In the genomic region with DNA sequence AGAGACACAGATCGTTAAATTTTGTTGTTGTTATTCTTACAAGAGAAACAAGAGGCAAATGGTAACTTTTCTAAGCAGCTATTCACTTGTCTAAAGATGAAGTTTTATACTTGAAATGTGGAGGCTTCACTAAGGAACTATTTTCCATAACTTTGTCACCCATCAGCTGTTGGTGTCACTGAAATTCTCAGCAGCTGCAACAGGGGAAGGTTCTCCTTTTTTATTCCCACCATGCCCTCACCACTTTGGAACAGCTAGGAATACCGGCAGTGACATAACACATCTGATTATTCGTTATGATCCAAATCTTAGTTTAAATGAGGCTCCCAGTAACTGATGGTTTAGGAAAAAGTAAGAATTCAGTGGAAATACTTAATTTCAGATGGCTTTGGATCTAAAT, we compare ENCODE assay signal across 16 cellular contexts.
"Had no signal": no experiment of that assay in that cellular context is flagged by ENCODE, and none has a peak within 500 bp of the region (broad histone marks: within the 10 kb centered on the region; RNA-seq: fewer than 3 reads in every experiment).

No MANE protein-coding gene starts in this region.

- DNase-seq: activated CD4-positive, alpha-beta memory T cell treated with anti-CD3 and anti-CD28 coated beads, Interleukin-2, amount 10 ng/mL, durations not matched to agents 7 days and 5 days; activated CD4-positive, CD25-positive, alpha-beta regulatory T cell; activated CD8-positive, alpha-beta memory T cell treated with anti-CD3 and anti-CD28 coated beads, Interleukin-2, amount 50 U/mL, for 48 hours; adrenal gland; central memory CD4-positive, alpha-beta T cell; effector CD4-positive, alpha-beta T cell; foreskin melanocyte; heart left ventricle; mucosa of descending colon; stimulated activated CD4-positive, alpha-beta T cell treated with anti-CD3 and anti-CD28 coated beads, Interleukin-2, amount 100 ng/mL, for 24 hours; upper lobe of left lung had no signal

- H3K27ac ChIP-seq: adrenal gland, coronary artery, heart left ventricle, suprapubic skin, upper lobe of left lung had no signal

- H3K36me3 ChIP-seq: adrenal gland, heart left ventricle, suprapubic skin, upper lobe of left lung had no signal

- H3K4me1 ChIP-seq: heart left ventricle, suprapubic skin, upper lobe of left lung had no signal

- H3K4me3 Mint-ChIP-seq: activated CD4-positive, alpha-beta memory T cell treated with anti-CD3 and anti-CD28 coated beads, Interleukin-2, amount 10 ng/mL, durations not matched to agents 7 days and 5 days had no signal

- H3K27me3 ChIP-seq: adrenal gland, heart left ventricle, suprapubic skin, upper lobe of left lung had no signal

- FAIRE-seq: endothelial cell of umbilical vein, TTC549 had no signal

- H3K27ac Mint-ChIP-seq: activated CD4-positive, alpha-beta memory T cell treated with anti-CD3 and anti-CD28 coated beads, Interleukin-2, amount 10 ng/mL, durations not matched to agents 7 days and 5 days had no signal

- ATAC-seq: heart left ventricle, mucosa of descending colon, sciatic nerve had no signal

- H3K9me3 Mint-ChIP-seq: activated CD4-positive, alpha-beta memory T cell treated with anti-CD3 and anti-CD28 coated beads, Interleukin-2, amount 10 ng/mL, durations not matched to agents 7 days and 5 days had no signal

- H3K4me3 ChIP-seq: adrenal gland, coronary artery, heart left ventricle, mucosa of descending colon, suprapubic skin, upper lobe of left lung had no signal

- H3K9me3 ChIP-seq: adrenal gland, heart left ventricle, mucosa of descending colon, suprapubic skin, upper lobe of left lung had no signal
